2 cellular contexts compared by ENCODE assay signal in genomic region chr17:44330283-44330682, GRCh38. TPM values are rescaled to one million over a fixed set of nuclear protein-coding genes. Genes with fewer than 3 reads are reported as not detected.
"Had no signal": no experiment of that assay in that cellular context is flagged by ENCODE, and none has a peak within 500 bp of the region (broad histone marks: within the 10 kb centered on the region; RNA-seq: fewer than 3 reads in every experiment).

No MANE protein-coding gene starts in this region.

RNA-seq across cellular contexts. Expression of gene RUNDC3A, which starts 21.9 kb away (rescaled TPM):
- total RNA-seq: ascending aorta had no signal

RNA-seq across cellular contexts. Expression of gene ITGA2B, which starts 59.2 kb away (rescaled TPM):
- total RNA-seq: ascending aorta, bronchial epithelial cell had no signal
